ENCODE assay signal across 10 cellular contexts in the genomic region with DNA sequence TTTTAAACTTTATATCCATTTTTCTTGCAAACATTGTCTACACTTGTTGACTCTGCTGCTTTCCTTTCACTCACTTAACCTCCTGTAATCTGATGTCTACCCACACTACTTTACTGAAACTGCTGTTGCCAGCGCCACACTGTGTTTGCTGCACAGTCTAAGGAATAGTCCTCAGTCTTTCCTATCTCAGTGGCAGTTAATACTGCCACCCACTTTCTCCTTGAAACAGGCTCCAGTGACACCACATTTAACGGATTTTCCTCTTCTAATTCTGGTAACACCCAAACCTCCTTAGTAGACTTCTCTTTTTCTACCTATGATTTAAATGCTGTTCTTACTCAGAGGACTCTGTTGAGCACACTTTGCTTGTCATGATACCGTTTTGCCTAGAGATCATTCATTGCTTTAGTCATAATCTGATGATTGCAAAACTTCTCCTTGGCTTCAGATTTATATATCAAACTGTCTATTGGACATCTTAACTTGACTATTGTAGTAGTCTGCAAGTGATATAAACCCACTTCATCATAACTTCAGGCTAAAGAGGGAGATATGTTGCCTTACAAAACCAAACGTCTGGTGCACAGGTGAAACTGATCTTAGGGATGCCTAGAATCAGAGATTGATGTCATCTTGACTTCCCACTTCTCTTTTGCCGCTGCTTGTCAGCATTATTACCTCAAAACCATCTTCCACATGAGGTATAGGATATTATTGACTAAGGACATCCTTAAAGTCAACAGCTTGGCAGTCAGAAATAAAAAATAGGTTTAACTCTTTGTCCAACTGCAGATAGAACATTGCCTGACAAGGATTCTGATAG.
DNase-seq lines count a peak whose midpoint lies in the region; ATAC-seq and TF ChIP-seq lines count a peak whose summit lies in the region.
"Had no signal": no experiment of that assay in that cellular context is flagged by ENCODE, and none has a peak within 500 bp of the region (broad histone marks: within the 10 kb centered on the region; RNA-seq: fewer than 3 reads in every experiment).

No MANE protein-coding gene starts in this region.

- no peak for TF ChIP-seq POLR2A in GM18505 (IDR thresholded peaks at IDR 0.05; ENCODE audit: borderline replicate concordance, extremely low read depth, insufficient read depth, insufficient read length)
- TF ChIP-seq POLR2A in heart left ventricle (IDR thresholded peaks at IDR 0.05), result no peak

- H3K4me1 ChIP-seq in heart left ventricle, result peaks cover 0 to 33% (median 2%) of the 10 kb centered on the region in 12 donors

- peak; percentile 40 for ATAC-seq in GM18505 (IDR thresholded peaks at IDR 0.05; ENCODE audit: unreplicated experiment)
- ATAC-seq in HG02852 (IDR thresholded peaks at IDR 0.05; ENCODE audit: unreplicated experiment), result peak; percentile 42
- ATAC-seq in naive B cell (ENCODE audit: low read depth in 2 of 2), result peak; percentile 79 to 81
- ATAC-seq in heart left ventricle, result no peak
- ATAC-seq in Right ventricle myocardium superior (ENCODE audit: poor library complexity), result no peak
- no peak for ATAC-seq in GM21528 (IDR thresholded peaks at IDR 0.05; ENCODE audit: low FRiP score, unreplicated experiment)

- H3K9me3 ChIP-seq in heart left ventricle, result no peaks in the 10 kb centered on the region

- peak overlapping the region in 1 of 12 donors; percentile 6 for H3K27ac ChIP-seq in heart left ventricle

- H3K27me3 ChIP-seq in heart left ventricle, result no peaks in the 10 kb centered on the region

- intact Hi-C loops in heart left ventricle (cut with DNase I), result no loop called here
- intact Hi-C loops in Right ventricle myocardium superior (cut with DNase I), result no loop called here

- H3K27ac Mint-ChIP-seq in T-helper 1 cell treated with Interleukin-12 subunit alpha and Interleukin-12 subunit beta and Interleukin-4 antibody, amounts not matched to agents 30 μg/mL and 1 μg/mL, for 36 hours, result peak overlapping the region; percentile 80
- peak overlapping the region; percentile 42 to 96 (median 84) for H3K27ac Mint-ChIP-seq in naive B cell

- DNase-seq in naive B cell (peak; percentile 36), heart left ventricle (no peak), Right ventricle myocardium superior (no peak), LoVo (ENCODE audit: low spot score) (no peak)
- DNase-seq: activated CD8-positive, alpha-beta memory T cell treated with anti-CD3 and anti-CD28 coated beads, Interleukin-2, amount 50 U/mL, for 48 hours; NCI-H1092 treated with DMSO at 0.1 percent for 48 hours had no signal

- H3K4me1 Mint-ChIP-seq in T-helper 1 cell treated with Interleukin-12 subunit alpha and Interleukin-12 subunit beta and Interleukin-4 antibody, amounts not matched to agents 30 μg/mL and 1 μg/mL, for 36 hours (ENCODE audit: low read depth), result peaks cover 51% of the 10 kb centered on the region
- peaks cover 38 to 47% (median 42%) of the 10 kb centered on the region in 3 donors for H3K4me1 Mint-ChIP-seq in naive B cell

- peaks cover 0 to 36% (median 10%) of the 10 kb centered on the region in 9 donors for H3K36me3 ChIP-seq in heart left ventricle

- WGBS in heart left ventricle, 4 donors, result 77 to 88% (median 84%) methylated on average over 5 of the region's 5 CpGs

- no peaks in the 10 kb centered on the region for H3K27me3 Mint-ChIP-seq in T-helper 1 cell treated with Interleukin-12 subunit alpha and Interleukin-12 subunit beta and Interleukin-4 antibody, amounts not matched to agents 30 μg/mL and 1 μg/mL, for 36 hours (ENCODE audit: low read depth)
- no peaks in the 10 kb centered on the region for H3K27me3 Mint-ChIP-seq in naive B cell

- peaks cover 31% of the 10 kb centered on the region for H3K36me3 Mint-ChIP-seq in T-helper 1 cell treated with Interleukin-12 subunit alpha and Interleukin-12 subunit beta and Interleukin-4 antibody, amounts not matched to agents 30 μg/mL and 1 μg/mL, for 36 hours (ENCODE audit: low read depth)
- peaks cover 9 to 15% of the 10 kb centered on the region in 2 donors for H3K36me3 Mint-ChIP-seq in naive B cell

- no peaks in the 10 kb centered on the region for H3K9me3 Mint-ChIP-seq in T-helper 1 cell treated with Interleukin-12 subunit alpha and Interleukin-12 subunit beta and Interleukin-4 antibody, amounts not matched to agents 30 μg/mL and 1 μg/mL, for 36 hours
- no peaks in the 10 kb centered on the region for H3K9me3 Mint-ChIP-seq in naive B cell

- peak overlapping the region; percentile 42 for H3K4me3 Mint-ChIP-seq in T-helper 1 cell treated with Interleukin-12 subunit alpha and Interleukin-12 subunit beta and Interleukin-4 antibody, amounts not matched to agents 30 μg/mL and 1 μg/mL, for 36 hours
- H3K4me3 Mint-ChIP-seq in naive B cell, result peak overlapping the region in 6 of 8 donors; percentile 2 to 32 (median 19)

- TF ChIP-seq CTCF in heart left ventricle (IDR thresholded peaks at IDR 0.05), result no peak

- H3K4me3 ChIP-seq in heart left ventricle, result no peak overlapping the region

Comparison
In these comparisons a context has a peak if more than half of its experiments do, and no peak if none do; other contexts are left out.
1. ATAC-seq: peak in GM18505 (single experiment), HG02852 (single experiment) and naive B cell (2 of 2); none in heart left ventricle (0 of 4), Right ventricle myocardium superior (single experiment) and GM21528 (single experiment).